8 cellular contexts compared by ENCODE assay signal in the genomic region with DNA sequence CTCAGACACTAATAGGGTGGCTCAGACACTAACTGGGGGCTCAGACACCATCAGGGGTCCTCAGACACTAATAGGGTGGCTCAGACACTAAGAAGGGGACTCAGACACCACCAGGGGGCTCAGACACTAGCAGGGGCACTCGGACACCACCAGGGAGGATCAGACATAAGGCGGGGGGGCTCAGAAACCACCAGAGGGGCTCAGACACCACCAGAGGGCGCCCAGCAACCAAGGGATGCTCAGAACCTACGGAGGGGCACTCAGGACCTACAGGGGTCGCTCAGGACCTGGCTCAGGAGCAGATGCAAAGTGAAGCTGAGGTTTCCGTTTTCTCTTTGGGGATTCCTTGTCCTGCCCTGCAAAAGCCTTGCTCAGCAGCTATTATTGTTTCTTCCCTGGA.
DNase-seq lines count a peak whose midpoint lies in the region; ATAC-seq and TF ChIP-seq lines count a peak whose summit lies in the region.

No MANE protein-coding gene starts in this region.

- DNase-seq in NCI-H1930 (lab: John Stamatoyannopoulos, UW) (peak; percentile 24 to 59), SKM-1 (lab: John Stamatoyannopoulos, UW; ENCODE audit: unreplicated experiment) (no peak), medulla oblongata (ENCODE audit: extremely low spot score) (no peak), NCI-H146 treated with DMSO at 0.1 percent for 48 hours (lab: John Stamatoyannopoulos, UW; ENCODE audit: unreplicated experiment) (no peak)
- peak; percentile 72 for DNase-seq in activated CD8-positive, alpha-beta memory T cell treated with anti-CD3 and anti-CD28 coated beads, Interleukin-2, amount 50 U/mL, for 1 hour (ENCODE audit: extremely low read depth)
- DNase-seq in stimulated activated CD4-positive, alpha-beta T cell treated with anti-CD3 and anti-CD28 coated beads, Interleukin-12 subunit alpha, Interleukin-12 subunit beta, amount 100 ng/mL, for 48 hours (ENCODE audit: low read depth in 2 of 3, low spot score in 1 of 3) = peak in 2 of 3 donors; percentile 45 to 55

- peak; percentile 63 for TF ChIP-seq CTCF in DOHH2 (IDR thresholded peaks at IDR 0.05; ENCODE audit: low read depth, low read length, poor library complexity, severe bottlenecking)

- H3K4me3 ChIP-seq in DOHH2 (ENCODE audit: low read length) = no peak overlapping the region

- no peaks in the 10 kb centered on the region for H3K9me2 ChIP-seq in DOHH2 (replicated peaks; ENCODE audit: control insufficient read depth, low read length)

- no peaks in the 10 kb centered on the region for H3K9me3 ChIP-seq in DOHH2 (ENCODE audit: control insufficient read depth, insufficient read depth, low read length)

- H3K4me2 ChIP-seq in DOHH2 (ENCODE audit: low read length) = no peak overlapping the region

- ATAC-seq in GM21367 (IDR thresholded peaks at IDR 0.05; ENCODE audit: unreplicated experiment) = no peak

- H3K79me2 ChIP-seq in DOHH2 (ENCODE audit: control insufficient read depth, low read length) = no peaks in the 10 kb centered on the region

- no peaks in the 10 kb centered on the region for H3K36me3 ChIP-seq in DOHH2 (ENCODE audit: control insufficient read depth, low read length)

- H3K27ac ChIP-seq in DOHH2 (ENCODE audit: low read depth, low read length) = no peak overlapping the region

- H3K27me3 ChIP-seq in DOHH2 (ENCODE audit: control insufficient read depth, low read length) = no peaks in the 10 kb centered on the region

- H3F3A ChIP-seq in DOHH2 (ENCODE audit: control insufficient read depth, insufficient read depth) = no peaks in the 10 kb centered on the region

- H4K20me1 ChIP-seq in DOHH2 (ENCODE audit: control insufficient read depth, insufficient read depth, low read depth, low read length) = no peaks in the 10 kb centered on the region

- no peaks in the 10 kb centered on the region for H3K4me1 ChIP-seq in DOHH2 (ENCODE audit: control insufficient read depth, low read length)

Comparison
In these comparisons a context has a peak if more than half of its experiments do, and no peak if none do; other contexts are left out.
1. DNase-seq: peak in NCI-H1930 (2 of 2), activated CD8-positive, alpha-beta memory T cell treated with anti-CD3 and anti-CD28 coated beads, Interleukin-2, amount 50 U/mL, for 1 hour (single experiment) and stimulated activated CD4-positive, alpha-beta T cell treated with anti-CD3 and anti-CD28 coated beads, Interleukin-12 subunit alpha, Interleukin-12 subunit beta, amount 100 ng/mL, for 48 hours (2 of 3); none in SKM-1 (single experiment), medulla oblongata (single experiment) and NCI-H146 treated with DMSO at 0.1 percent for 48 hours (single experiment).